In the genomic region with DNA sequence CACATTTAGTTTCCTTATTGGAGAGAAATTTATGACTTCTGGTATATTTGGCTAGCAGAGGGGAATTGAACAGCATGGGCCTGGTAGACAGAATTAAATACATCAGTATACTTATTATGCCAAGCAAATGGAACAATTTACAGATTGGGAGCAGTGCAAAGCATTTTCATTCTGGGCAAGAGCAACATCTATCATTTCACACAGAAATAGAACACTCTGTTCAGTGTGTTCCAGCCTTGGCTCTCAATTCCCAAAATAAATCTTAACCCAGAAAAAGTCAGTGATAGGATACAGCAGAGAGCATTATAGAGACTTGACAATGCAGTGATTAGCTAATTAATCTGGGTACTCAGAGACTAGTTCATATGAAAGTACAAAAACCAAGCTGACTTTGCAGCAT, we compare ENCODE assay signal across 23 cellular contexts.
"Had no signal": no experiment of that assay in that cellular context is flagged by ENCODE, and none has a peak within 500 bp of the region (broad histone marks: within the 10 kb centered on the region; RNA-seq: fewer than 3 reads in every experiment).

No MANE protein-coding gene starts in this region.

- H3K36me3 Mint-ChIP-seq: naive B cell; stimulated activated effector memory CD8-positive, alpha-beta T cell treated with anti-CD3 and anti-CD28 coated beads, Interleukin-12 subunit alpha, Interleukin-12 subunit beta, amount 100 ng/mL, for 72 hours had no signal

- ATAC-seq: activated CD4-positive, CD25-positive, alpha-beta regulatory T cell treated with anti-CD3 and anti-CD28 coated beads, Interleukin-2, amount 50 U/mL, for 24 hours; activated T-cell treated with anti-CD3 and anti-CD28 coated beads, Interleukin-2, amount 50 U/mL, for 4 hours; effector memory CD8-positive, alpha-beta T cell; mucosa of descending colon; psoas muscle; sciatic nerve; stimulated activated effector memory CD8-positive, alpha-beta T cell treated with anti-CD3 and anti-CD28 coated beads, Interleukin-12 subunit alpha, Interleukin-12 subunit beta, amount 100 ng/mL, for 72 hours had no signal

- H3K27me3 Mint-ChIP-seq: dendritic cell treated with granulocyte-macrophage colony-stimulating factor and Interleukin-4, amounts not matched to agents 40 ng/mL and 50 ng/mL, for 4 days; effector memory CD8-positive, alpha-beta T cell; naive B cell had no signal

- H3K27ac Mint-ChIP-seq: activated naive CD4-positive, alpha-beta T cell treated with anti-CD3 and anti-CD28 coated beads for 36 hours; dendritic cell treated with granulocyte-macrophage colony-stimulating factor and Interleukin-4, amounts not matched to agents 40 ng/mL and 50 ng/mL, for 4 days; effector memory CD8-positive, alpha-beta T cell; naive B cell; stimulated activated effector memory CD8-positive, alpha-beta T cell treated with anti-CD3 and anti-CD28 coated beads, Interleukin-12 subunit alpha, Interleukin-12 subunit beta, amount 100 ng/mL, for 72 hours; T-helper 1 cell treated with Interleukin-12 subunit alpha and Interleukin-12 subunit beta and Interleukin-4 antibody, amounts not matched to agents 30 μg/mL and 1 μg/mL, for 36 hours had no signal

- H3K9me3 Mint-ChIP-seq: neural crest cell had no signal

- H3K27me3 ChIP-seq: ascending aorta, stomach, upper lobe of left lung had no signal

- H3K4me3 ChIP-seq: ascending aorta, mucosa of descending colon, psoas muscle, smooth muscle cell, stomach, thoracic aorta, upper lobe of left lung had no signal

- H3K4me1 Mint-ChIP-seq: naive B cell; neural crest cell; stimulated activated effector memory CD8-positive, alpha-beta T cell treated with anti-CD3 and anti-CD28 coated beads, Interleukin-12 subunit alpha, Interleukin-12 subunit beta, amount 100 ng/mL, for 72 hours had no signal

- H3K27ac ChIP-seq: ascending aorta, psoas muscle, stomach, thoracic aorta, upper lobe of left lung had no signal

- H3K9me3 ChIP-seq: ascending aorta, psoas muscle, stomach, thoracic aorta, upper lobe of left lung had no signal

- H3K4me1 ChIP-seq: ascending aorta, psoas muscle, stomach, upper lobe of left lung had no signal

- H3K4me3 Mint-ChIP-seq: activated naive CD4-positive, alpha-beta T cell treated with anti-CD3 and anti-CD28 coated beads for 36 hours; activated T-cell treated with anti-CD3 and anti-CD28 coated beads, Interleukin-2, amount 50 U/mL, for 4 hours; dendritic cell treated with granulocyte-macrophage colony-stimulating factor and Interleukin-4, amounts not matched to agents 40 ng/mL and 50 ng/mL, for 4 days; naive B cell; neural crest cell; stimulated activated effector memory CD8-positive, alpha-beta T cell treated with anti-CD3 and anti-CD28 coated beads, Interleukin-12 subunit alpha, Interleukin-12 subunit beta, amount 100 ng/mL, for 72 hours; T-helper 1 cell treated with Interleukin-12 subunit alpha and Interleukin-12 subunit beta and Interleukin-4 antibody, amounts not matched to agents 30 μg/mL and 1 μg/mL, for 36 hours had no signal

- DNase-seq: activated CD4-positive, alpha-beta T cell treated with anti-CD3 and anti-CD28 coated beads, Interleukin-2, amount 50 U/mL, for 1 hour; activated CD8-positive, alpha-beta memory T cell treated with anti-CD3 and anti-CD28 coated beads, Interleukin-2, amount 50 U/mL, for 4 hours; activated naive CD4-positive, alpha-beta T cell treated with anti-CD3 and anti-CD28 coated beads for 36 hours; activated T-cell treated with anti-CD3 and anti-CD28 coated beads, Interleukin-2, amount 50 U/mL, for 4 hours; cerebellar nuclear complex; effector memory CD8-positive, alpha-beta T cell; islet precursor cell; mammary epithelial cell; mucosa of descending colon; naive B cell; psoas muscle; stimulated activated CD4-positive, alpha-beta T cell treated with anti-CD3 and anti-CD28 coated beads, Interleukin-4, amount 100 ng/mL, for 24 hours; stomach; upper lobe of left lung had no signal
